12 cellular contexts compared by ENCODE assay signal in genomic region chr11:61896665-61897386, GRCh38. TPM values are rescaled to one million over a fixed set of nuclear protein-coding genes. Genes with fewer than 3 reads are reported as not detected.
DNase-seq lines count a peak whose midpoint lies in the region; ATAC-seq and TF ChIP-seq lines count a peak whose summit lies in the region.
"Had no signal": no experiment of that assay in that cellular context is flagged by ENCODE, and none has a peak within 500 bp of the region (broad histone marks: within the 10 kb centered on the region; RNA-seq: fewer than 3 reads in every experiment).

No MANE protein-coding gene starts in this region.

- H2BK15ac ChIP-seq in mesendoderm (replicated peaks; ENCODE audit: low read depth) = no peak overlapping the region

- H3K27ac Mint-ChIP-seq in Caco-2 (ENCODE audit: unreplicated experiment) = peak overlapping the region; percentile 26
- H3K27ac Mint-ChIP-seq: dendritic cell treated with granulocyte-macrophage colony-stimulating factor and Interleukin-4, amounts not matched to agents 40 ng/mL and 50 ng/mL, for 4 days had no signal

- no peak overlapping the region for H2BK120ac ChIP-seq in mesendoderm (ENCODE audit: low read depth, low read length)

- no peak overlapping the region for H2BK5ac ChIP-seq in mesendoderm (ENCODE audit: low read length)

- CTCF ChIA-PET in Caco-2 (lab: Charles Lee) = interaction anchor here (0.6 to 7.2 kb wide), 6 partner anchors 27 to 211 kb away, joined by 7 to 274 read pairs (median 43); partner anchors contain the start of gene BEST1

- DNase-seq in Caco-2 = no peak
- no peak for DNase-seq in NT2/D1 (ENCODE audit: low read depth, low spot score)
- peak; percentile 46 for DNase-seq in cerebellar cortex (ENCODE audit: low spot score)
- DNase-seq in mesendoderm = no peak
- DNase-seq in NCI-H1048 (lab: John Stamatoyannopoulos, UW) = no peak
- no peak for DNase-seq in activated gamma-delta T cell (lab: John Stamatoyannopoulos, UW)
- no peak for DNase-seq in GM19240 (ENCODE audit: insufficient read length, low spot score)

- H2AK5ac ChIP-seq in mesendoderm (ENCODE audit: low read length) = no peak overlapping the region

- POLR2A ChIA-PET in Caco-2 (lab: Charles Lee) = interaction anchor here (0.6 to 0.9 kb wide), 3 partner anchors 19 to 80 kb away, joined by 3 read pairs; partner anchors contain the start of gene FADS1

- no peaks in the 10 kb centered on the region for H3K79me2 ChIP-seq in mesendoderm (ENCODE audit: control insufficient read depth, insufficient read depth, low read length)

- H3K18ac ChIP-seq in mesendoderm (ENCODE audit: low read length) = no peak overlapping the region

- H3K4me2 ChIP-seq in mesendoderm (ENCODE audit: low read length) = no peak overlapping the region

- H3K9me3 Mint-ChIP-seq in Caco-2 (ENCODE audit: unreplicated experiment) = no peaks in the 10 kb centered on the region
- H3K9me3 Mint-ChIP-seq: brain; dendritic cell treated with granulocyte-macrophage colony-stimulating factor and Interleukin-4, amounts not matched to agents 40 ng/mL and 50 ng/mL, for 4 days; immature natural killer cell had no signal

- no peak overlapping the region for H3K4ac ChIP-seq in mesendoderm (ENCODE audit: low read depth, low read length)

- no peaks in the 10 kb centered on the region for H3K27me3 Mint-ChIP-seq in Caco-2 (ENCODE audit: insufficient read depth, unreplicated experiment)
- H3K27me3 Mint-ChIP-seq: dendritic cell treated with granulocyte-macrophage colony-stimulating factor and Interleukin-4, amounts not matched to agents 40 ng/mL and 50 ng/mL, for 4 days had no signal

- H3K4me1 ChIP-seq in Caco-2 = no peaks in the 10 kb centered on the region
- peaks cover 13% of the 10 kb centered on the region for H3K4me1 ChIP-seq in NT2/D1 (ENCODE audit: insufficient read depth, insufficient read length)
- no peaks in the 10 kb centered on the region for H3K4me1 ChIP-seq in mesendoderm (ENCODE audit: control insufficient read depth, low read depth, low read length)

- intact Hi-C loops in Caco-2 (cut with micrococcal nuclease; ENCODE audit: unreplicated experiment) = loop anchor here (1.0 kb wide), 2 partner anchors 26 to 185 kb away; no protein-coding TSS in a partner anchor

- no TSS peak for BruUV-seq in Caco-2 (replicated peaks; lab: Mats Ljungman, UMichigan)

- H3K36me3 Mint-ChIP-seq in Caco-2 (ENCODE audit: insufficient read depth, unreplicated experiment) = peaks cover 6% of the 10 kb centered on the region
- H3K36me3 Mint-ChIP-seq: brain, immature natural killer cell had no signal

- H3K79me1 ChIP-seq in mesendoderm (ENCODE audit: low read length) = no peaks in the 10 kb centered on the region

- no peak overlapping the region for H4K8ac ChIP-seq in mesendoderm (ENCODE audit: low read depth, low read length)

- H3K4me3 ChIP-seq in Caco-2 (ENCODE audit: low read depth, low read length) (no peak overlapping the region), NT2/D1 (ENCODE audit: insufficient read length, low read depth) (no peak overlapping the region), mesendoderm (ENCODE audit: low read length) (no peak overlapping the region)
- H3K4me3 ChIP-seq: thoracic aorta had no signal

- no peaks in the 10 kb centered on the region for H3K36me3 ChIP-seq in Caco-2 (ENCODE audit: control insufficient read depth, insufficient read depth, low read length)
- H3K36me3 ChIP-seq in NT2/D1 (ENCODE audit: insufficient read depth, insufficient read length, low read length) = no peaks in the 10 kb centered on the region
- no peaks in the 10 kb centered on the region for H3K36me3 ChIP-seq in mesendoderm (ENCODE audit: control insufficient read depth, insufficient read depth, low read length)

- no peak overlapping the region for H3K23ac ChIP-seq in mesendoderm (ENCODE audit: low read length)

- no CpG with 5 or more reads among the region's 15 CpGs for WGBS in mesendoderm (ENCODE audit: extremely low coverage, insufficient coverage, low lambda C conversion rate)

- H3K9ac ChIP-seq in NT2/D1 (ENCODE audit: insufficient read length, low read depth) (peak overlapping the region; percentile 15), mesendoderm (ENCODE audit: low read length) (peak overlapping the region; percentile 33)

- no peak overlapping the region for H3K4me3 Mint-ChIP-seq in Caco-2 (ENCODE audit: unreplicated experiment)
- H3K4me3 Mint-ChIP-seq: brain; dendritic cell treated with granulocyte-macrophage colony-stimulating factor and Interleukin-4, amounts not matched to agents 40 ng/mL and 50 ng/mL, for 4 days; immature natural killer cell had no signal

- no peak overlapping the region for H3K27ac ChIP-seq in mesendoderm (ENCODE audit: low read depth, low read length)
- H3K27ac ChIP-seq: thoracic aorta had no signal

- ATAC-seq in GM21737 (IDR thresholded peaks at IDR 0.05; ENCODE audit: unreplicated experiment) = no peak

- no peaks in the 10 kb centered on the region for H3K4me1 Mint-ChIP-seq in Caco-2 (ENCODE audit: low read depth, unreplicated experiment)

- TF ChIP-seq CTCF in Caco-2 (IDR thresholded peaks at IDR 0.05; ENCODE audit: insufficient read depth in 1 of 2, low read depth in 1 of 2, low read length in 1 of 2, severe bottlenecking in 1 of 2, unreplicated experiment in 1 of 2) = no peak

- H3K56ac ChIP-seq in mesendoderm (ENCODE audit: low read length) = peak overlapping the region; percentile 54

- H3K9me3 ChIP-seq in Caco-2 (no peaks in the 10 kb centered on the region), NT2/D1 (ENCODE audit: insufficient read depth, low read length) (no peaks in the 10 kb centered on the region)
- H3K9me3 ChIP-seq: thoracic aorta had no signal

- H3K27me3 ChIP-seq in Caco-2 (replicated peaks; ENCODE audit: control insufficient read depth, insufficient read depth, low read length) (no peaks in the 10 kb centered on the region), NT2/D1 (ENCODE audit: insufficient read depth, insufficient read length) (peaks cover 8% of the 10 kb centered on the region), mesendoderm (ENCODE audit: insufficient read depth, low read length, poor library complexity) (no peaks in the 10 kb centered on the region)

- H4K5ac ChIP-seq in mesendoderm (ENCODE audit: low read length) = no peak overlapping the region

RNA-seq across cellular contexts. Expression of gene FADS3, which starts 5.5 kb away (rescaled TPM):
- 26.1 and 32.7 TPM in 2 replicates for total RNA-seq in Caco-2 (2022)
- 14.4 TPM for polyA plus RNA-seq in mesendoderm (2013, experiment 1 of 2)
- polyA plus RNA-seq in mesendoderm (2013, experiment 2 of 2) = 13.9 TPM

RNA-seq across cellular contexts. Expression of gene RAB3IL1, which starts 20.5 kb away (rescaled TPM):
- 8.3 and 10.6 TPM in 2 replicates for total RNA-seq in Caco-2 (2022)
- 1.4 TPM for polyA plus RNA-seq in mesendoderm (2013, experiment 1 of 2)
- 2.3 TPM for polyA plus RNA-seq in mesendoderm (2013, experiment 2 of 2)
- polyA plus RNA-seq: immature natural killer cell had no signal

RNA-seq across cellular contexts. Expression of gene BEST1, which starts 53.3 kb away (rescaled TPM):
- total RNA-seq in Caco-2 (2022) = 4.7 and 6.7 TPM in 2 replicates
- polyA plus RNA-seq in mesendoderm (2013, experiment 1 of 2) = 0.20 TPM
- polyA plus RNA-seq in mesendoderm (2013, experiment 2 of 2) = 0.28 TPM
